Comparison of ENCODE assay signal across 8 cellular contexts in genomic region chr19:3984908-3985642, GRCh38. TPM values are rescaled to one million over a fixed set of nuclear protein-coding genes. Genes with fewer than 3 reads are reported as not detected.
DNase-seq lines count a peak whose midpoint lies in the region; TF ChIP-seq lines count a peak whose summit lies in the region.

EEF2 (minus strand) TSS chr19:3985463; CDS start chr19:3985380, 83 bp downstream.

- H3K4me1 ChIP-seq in right atrium auricular region (peaks cover 0 to 44% of the 10 kb centered on the region in 2 donors), urinary bladder (ENCODE audit: insufficient read depth) (peaks cover 1% of the 10 kb centered on the region)

- peak; percentile 88 for DNase-seq in EH (ENCODE audit: low read depth)
- peak; percentile 59 for DNase-seq in HFF-Myc (ENCODE audit: extremely low read depth, low read depth)
- peak; percentile 87 to 88 for DNase-seq in NCI-H187 (lab: John Stamatoyannopoulos, UW)
- DNase-seq in T-helper 22 cell (ENCODE audit: low read depth) = peak; percentile 80
- peak; percentile 21 to 92 (median 81) for DNase-seq in anterior cingulate cortex (lab: John Stamatoyannopoulos, UW)
- DNase-seq in right atrium auricular region (ENCODE audit: low spot score) = peak; percentile 90
- peak; percentile 52 for DNase-seq in pulmonary artery endothelial cell (ENCODE audit: low read depth, low spot score)

- H3K27me3 ChIP-seq in right atrium auricular region = no peaks in the 10 kb centered on the region

- H3K27ac ChIP-seq in right atrium auricular region (peak within 1 kb of the TSS; percentile 94 to 97), urinary bladder (ENCODE audit: low read depth) (peak within 1 kb of the TSS; percentile 98)

- H3K36me3 ChIP-seq in right atrium auricular region (peaks cover 46% of the 10 kb centered on the region), urinary bladder (ENCODE audit: insufficient read depth) (peaks cover 23% of the 10 kb centered on the region)

- under 1% methylated on average over 80 of the region's 80 CpGs for WGBS in urinary bladder

- H3K9me3 ChIP-seq in right atrium auricular region = no peaks in the 10 kb centered on the region

- H3K4me3 ChIP-seq in HFF-Myc (replicated peaks; ENCODE audit: low read depth, low read length) = peak within 1 kb of the TSS; percentile 100
- H3K4me3 ChIP-seq in right atrium auricular region = peak within 1 kb of the TSS; percentile 82 to 91
- H3K4me3 ChIP-seq in urinary bladder (ENCODE audit: low read depth, low read length) = peak within 1 kb of the TSS; percentile 85

- TF ChIP-seq CTCF in HFF-Myc (IDR thresholded peaks at IDR 0.05; ENCODE audit: low read depth, low read length, missing control alignments) (no peak), right atrium auricular region (IDR thresholded peaks at IDR 0.05) (no peak)

RNA-seq across cellular contexts. Expression of gene EEF2, which starts in this region (rescaled TPM):
- total RNA-seq in right atrium auricular region = 1,000 to 10,000 TPM; 1,205 to 1,737 TPM
- total RNA-seq in pulmonary artery endothelial cell = 2,342 and 4,009 TPM in 2 replicates
- 1,323 TPM for total RNA-seq in urinary bladder
- 1,969 TPM for polyA plus RNA-seq in urinary bladder

Comparison
In these comparisons a context has a peak if more than half of its experiments do, and no peak if none do; other contexts are left out.
1. Peak in every context shown above with its lines: DNase-seq, H3K4me3 ChIP-seq and H3K27ac ChIP-seq.